In genomic region chr1:165928075-165928731, GRCh38 we compare ENCODE assay signal across 8 cellular contexts.
DNase-seq lines count a peak whose midpoint lies in the region; ATAC-seq and TF ChIP-seq lines count a peak whose summit lies in the region.

No MANE protein-coding gene starts in this region.

- peak; percentile 71 for TF ChIP-seq CTCF in RWPE1 (conservative IDR thresholded peaks at IDR 0.05; ENCODE audit: low read depth)

- ATAC-seq in HG02588 (IDR thresholded peaks at IDR 0.05; ENCODE audit: unreplicated experiment): no peak

- no peak overlapping the region for H3K27ac ChIP-seq in RWPE1

- DNase-seq in CD1c-positive myeloid dendritic cell (ENCODE audit: extremely low spot score): peak; percentile 67
- peak; percentile 45 for DNase-seq in GM19240 (ENCODE audit: insufficient read length, low spot score)
- DNase-seq in LHCN-M2 (ENCODE audit: low read depth): peak; percentile 67
- DNase-seq in RWPE1 (ENCODE audit: low spot score): peak; percentile 41
- peak; percentile 44 for DNase-seq in amniotic epithelial cell (ENCODE audit: low read depth)
- peak; percentile 51 for DNase-seq in iPS DF 4.7 (ENCODE audit: extremely low read depth, low spot score)
- peak; percentile 24 to 48 for DNase-seq in stimulated activated CD4-positive, alpha-beta T cell treated with anti-CD3 and anti-CD28 coated beads, Interleukin-15, amount 100 ng/mL, for 48 hours (ENCODE audit: low read depth in 2 of 2)

- CTCF ChIA-PET in RWPE1 (lab: Yijun Ruan, JAX): interaction anchor here (0.5 to 0.9 kb wide), 4 partner anchors 68 to 1356 kb away, joined by 3 to 4 read pairs (median 4); no protein-coding TSS in a partner anchor

- POLR2A ChIA-PET in RWPE1 (lab: Yijun Ruan, JAX; ENCODE audit: low non-redundant PET): no interaction called here
